In genomic region chr2:14544247-14544646, GRCh38 we compare ENCODE assay signal across 20 cellular contexts.
"Had no signal": no experiment of that assay in that cellular context is flagged by ENCODE, and none has a peak within 500 bp of the region (broad histone marks: within the 10 kb centered on the region; RNA-seq: fewer than 3 reads in every experiment).

No MANE protein-coding gene starts in this region.

- H3K27me3 Mint-ChIP-seq: activated CD4-positive, alpha-beta T cell treated with anti-CD3 and anti-CD28 coated beads for 36 hours; activated CD8-positive, alpha-beta T cell treated with anti-CD3 and anti-CD28 coated beads for 36 hours; activated naive CD8-positive, alpha-beta T cell treated with anti-CD3 and anti-CD28 coated beads, Interleukin-2, amount 10 ng/mL, durations not matched to agents 7 days and 5 days had no signal

- H3K36me3 Mint-ChIP-seq: activated naive CD8-positive, alpha-beta T cell treated with anti-CD3 and anti-CD28 coated beads, Interleukin-2, amount 10 ng/mL, durations not matched to agents 7 days and 5 days; T-cell had no signal

- H3K4me1 Mint-ChIP-seq: activated CD4-positive, alpha-beta T cell treated with anti-CD3 and anti-CD28 coated beads for 36 hours; activated naive CD8-positive, alpha-beta T cell treated with anti-CD3 and anti-CD28 coated beads, Interleukin-2, amount 10 ng/mL, durations not matched to agents 7 days and 5 days; T-cell had no signal

- ATAC-seq: activated CD4-positive, alpha-beta T cell treated with anti-CD3 and anti-CD28 coated beads for 36 hours; activated CD8-positive, alpha-beta T cell treated with anti-CD3 and anti-CD28 coated beads for 36 hours; T-cell had no signal

- DNase-seq: activated CD4-positive, alpha-beta T cell treated with anti-CD3 and anti-CD28 coated beads for 36 hours; activated CD8-positive, alpha-beta memory T cell treated with anti-CD3 and anti-CD28 coated beads, Interleukin-2, amount 50 U/mL, for 4 hours; activated CD8-positive, alpha-beta T cell treated with anti-CD3 and anti-CD28 coated beads for 36 hours; activated naive CD4-positive, alpha-beta T cell treated with anti-CD3 and anti-CD28 coated beads, Interleukin-2, amount 50 U/mL, for 16 hours; activated naive CD8-positive, alpha-beta T cell treated with anti-CD3 and anti-CD28 coated beads, Interleukin-2, amount 10 ng/mL, durations not matched to agents 7 days and 5 days; adrenal gland; anterior cingulate cortex; caudate nucleus; colonic mucosa; NCI-H1092 treated with DMSO at 0.1 percent for 48 hours; NCI-H1436; NCI-H1694 treated with DMSO at 0.1 percent for 48 hours; NCI-H2081; NCI-H524; SIG-M5; T-cell; T-helper 2 cell; T1000; WERI-Rb-1 had no signal

- H3K27ac Mint-ChIP-seq: activated CD4-positive, alpha-beta T cell treated with anti-CD3 and anti-CD28 coated beads for 36 hours; activated CD8-positive, alpha-beta T cell treated with anti-CD3 and anti-CD28 coated beads for 36 hours; activated naive CD8-positive, alpha-beta T cell treated with anti-CD3 and anti-CD28 coated beads, Interleukin-2, amount 10 ng/mL, durations not matched to agents 7 days and 5 days; T-cell had no signal

- H3K27ac ChIP-seq: adrenal gland, colonic mucosa, SK-N-MC, WERI-Rb-1 had no signal

- H3K9me3 Mint-ChIP-seq: activated CD8-positive, alpha-beta T cell treated with anti-CD3 and anti-CD28 coated beads for 36 hours; activated naive CD8-positive, alpha-beta T cell treated with anti-CD3 and anti-CD28 coated beads, Interleukin-2, amount 10 ng/mL, durations not matched to agents 7 days and 5 days had no signal

- H3K4me3 Mint-ChIP-seq: activated CD4-positive, alpha-beta T cell treated with anti-CD3 and anti-CD28 coated beads for 36 hours; activated CD8-positive, alpha-beta T cell treated with anti-CD3 and anti-CD28 coated beads for 36 hours; activated naive CD8-positive, alpha-beta T cell treated with anti-CD3 and anti-CD28 coated beads, Interleukin-2, amount 10 ng/mL, durations not matched to agents 7 days and 5 days; T-cell had no signal
